ENCODE assay signal across 22 cellular contexts in the genomic region with DNA sequence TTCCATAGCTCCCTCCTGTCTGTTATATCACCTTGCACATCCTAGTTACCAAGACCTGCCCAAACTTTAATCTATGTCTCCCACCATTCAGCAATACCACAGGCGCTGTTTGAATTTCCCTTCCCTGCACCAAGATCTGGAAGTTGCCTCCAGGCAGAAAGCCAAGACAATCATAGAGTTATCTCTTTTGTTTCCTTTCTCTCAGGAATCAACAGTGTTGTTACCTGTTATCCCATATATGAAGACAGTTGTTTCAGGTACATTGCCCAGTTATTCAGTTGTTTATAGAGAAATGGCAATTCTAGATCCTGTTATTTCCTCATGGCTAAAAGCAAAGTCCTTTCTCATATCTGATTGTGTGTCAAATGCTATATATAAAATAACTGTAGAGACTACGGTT.
A peak's percentile ranks its signal among the peaks of the same experiment; 100 is the strongest.
DNase-seq lines count a peak whose midpoint lies in the region; ATAC-seq, FAIRE-seq and TF ChIP-seq lines count a peak whose summit lies in the region.
"Had no signal": no experiment of that assay in that cellular context is flagged by ENCODE, and none has a peak within 500 bp of the region (broad histone marks: within the 10 kb centered on the region; RNA-seq: fewer than 3 reads in every experiment).

No MANE protein-coding gene starts in this region.

- H3K4me3 ChIP-seq in LNCaP clone FGC (ENCODE audit: low read depth, low read length) (no peak overlapping the region), colonic mucosa (no peak overlapping the region), transverse colon (no peak overlapping the region)

- TF ChIP-seq CTCF in LNCaP clone FGC (IDR thresholded peaks at IDR 0.05; ENCODE audit: control insufficient read depth, extremely low read depth, insufficient read depth) (no peak), colonic mucosa (IDR thresholded peaks at IDR 0.05) (no peak), transverse colon (IDR thresholded peaks at IDR 0.05) (no peak)

- no peak for ATAC-seq in GM21619 (IDR thresholded peaks at IDR 0.05; ENCODE audit: unreplicated experiment)
- ATAC-seq: HCT116 had no signal

- TF ChIP-seq EP300 in transverse colon (IDR thresholded peaks at IDR 0.05; ENCODE audit: low read depth) = no peak

- H3K9me3 ChIP-seq in colonic mucosa (no peaks in the 10 kb centered on the region), transverse colon (peaks cover 6 to 12% of the 10 kb centered on the region in 2 donors)
- H3K9me3 ChIP-seq: BE2C had no signal

- TF ChIP-seq POLR2A in transverse colon (IDR thresholded peaks at IDR 0.05) = no peak
- TF ChIP-seq POLR2A in GM12892 (IDR thresholded peaks at IDR 0.05; ENCODE audit: low read depth, low read length) = no peak

- H3K36me3 ChIP-seq in colonic mucosa = no peaks in the 10 kb centered on the region
- peaks cover 0 to 5% (median 0%) of the 10 kb centered on the region in 4 donors for H3K36me3 ChIP-seq in transverse colon
- H3K36me3 ChIP-seq: BE2C had no signal

- DNase-seq in LNCaP clone FGC (ENCODE audit: low read depth) (peak; percentile 42), NCI-H69 (lab: John Stamatoyannopoulos, UW) (peak; percentile 13), colonic mucosa (peak; percentile 49), transverse colon (peak; percentile 16), DMS153 treated with DMSO at 0.1 percent for 48 hours (lab: John Stamatoyannopoulos, UW; ENCODE audit: unreplicated experiment) (no peak), GM12892 (ENCODE audit: insufficient read length) (no peak)
- DNase-seq: ACHN; BE2C; C1 segment of cervical spinal cord; CD4-positive, CD25-positive, alpha-beta regulatory T cell; CD8-positive, alpha-beta memory T cell; COR-L47; DMS 273 treated with DMSO at 0.1 percent for 48 hours; GF-D8; GOT3; H7; HFFc6; KBM-7 had no signal

- no peaks in the 10 kb centered on the region for H3K4me1 ChIP-seq in colonic mucosa
- H3K4me1 ChIP-seq in transverse colon = peaks cover 0 to 33% (median 8%) of the 10 kb centered on the region in 4 donors
- H3K4me1 ChIP-seq: BE2C had no signal

- no peak for FAIRE-seq in GM12892 (lab: Jason Lieb, UNC)
- FAIRE-seq: A204.1, HTR-8/SVneo had no signal

- intact Hi-C loops in colonic mucosa (cut with DNase I) = no loop called here
- intact Hi-C loops in transverse colon (cut with DNase I; ENCODE audit: low total_unique reads) = no loop called here

- 60 to 67% methylated on average over 2 of the region's 2 CpGs for WGBS in transverse colon (ENCODE audit: low coverage in 1 of 2), 2 donors

- H3K9ac ChIP-seq in colonic mucosa (ENCODE audit: low read depth in 2 of 2, low read length in 2 of 2) = no peak overlapping the region

- H3K27me3 ChIP-seq in colonic mucosa (no peaks in the 10 kb centered on the region), transverse colon (no peaks in the 10 kb centered on the region)
- H3K27me3 ChIP-seq: BE2C had no signal

- H3K27ac ChIP-seq in colonic mucosa (peak overlapping the region; percentile 3), transverse colon (peak overlapping the region; percentile 10 to 36 (median 24))

- in situ Hi-C loops in transverse colon (cut with MboI; ENCODE audit: low pct_ligation_motif_present in 1 of 4, low pct_unique_long_range_greater_than_20kb in 1 of 4, low sequenced_read_pairs in 3 of 4) = no loop called here

Comparison
In these comparisons a context has a peak if more than half of its experiments do, and no peak if none do; other contexts are left out.
1. DNase-seq: peak in LNCaP clone FGC (single experiment), NCI-H69 (single experiment), colonic mucosa (single experiment) and transverse colon (single experiment); none in DMS153 treated with DMSO at 0.1 percent for 48 hours (single experiment) and GM12892 (single experiment).